In the genomic region with DNA sequence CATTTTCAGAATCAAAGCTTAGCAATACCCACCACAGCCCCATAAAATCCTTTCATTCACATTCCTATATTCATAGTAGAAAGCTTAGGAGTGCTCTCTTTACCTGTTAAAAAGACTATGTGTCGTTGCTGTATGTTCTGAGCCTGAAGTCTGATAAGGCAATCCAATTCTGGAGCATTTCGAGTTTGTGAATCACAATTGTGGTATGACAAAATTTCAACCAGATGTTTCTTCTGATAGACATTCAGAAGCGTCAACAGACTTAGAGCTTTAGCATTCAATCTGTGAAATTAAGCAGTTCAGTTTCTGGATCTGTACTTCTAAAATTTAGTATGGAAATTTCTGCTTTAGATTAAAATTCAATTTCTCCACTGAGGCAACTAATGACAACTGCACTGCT, we compare ENCODE assay signal across 17 cellular contexts. TPM values are rescaled to one million over a fixed set of nuclear protein-coding genes. Genes with fewer than 3 reads are reported as not detected.
DNase-seq lines count a peak whose midpoint lies in the region; ATAC-seq and TF ChIP-seq lines count a peak whose summit lies in the region.
"Had no signal": no experiment of that assay in that cellular context is flagged by ENCODE, and none has a peak within 500 bp of the region (broad histone marks: within the 10 kb centered on the region; RNA-seq: fewer than 3 reads in every experiment).

No MANE protein-coding gene starts in this region.

- no peak for ATAC-seq in activated CD8-positive, alpha-beta memory T cell treated with anti-CD3 and anti-CD28 coated beads, Interleukin-2, amount 10 ng/mL, durations not matched to agents 7 days and 5 days
- ATAC-seq in HG03039 (IDR thresholded peaks at IDR 0.05; ENCODE audit: unreplicated experiment) (no peak), GM18873 (IDR thresholded peaks at IDR 0.05; ENCODE audit: low FRiP score, unreplicated experiment) (no peak), HG02571 (IDR thresholded peaks at IDR 0.05; ENCODE audit: unreplicated experiment) (no peak)
- ATAC-seq: upper lobe of right lung had no signal

- H3K4me1 Mint-ChIP-seq in activated CD8-positive, alpha-beta memory T cell treated with anti-CD3 and anti-CD28 coated beads, Interleukin-2, amount 10 ng/mL, durations not matched to agents 7 days and 5 days: peaks cover 21% of the 10 kb centered on the region
- H3K4me1 Mint-ChIP-seq in nephron progenitor cell: no peaks in the 10 kb centered on the region

- H3K27me3 Mint-ChIP-seq in activated CD8-positive, alpha-beta memory T cell treated with anti-CD3 and anti-CD28 coated beads, Interleukin-2, amount 10 ng/mL, durations not matched to agents 7 days and 5 days: no peaks in the 10 kb centered on the region
- H3K27me3 Mint-ChIP-seq in nephron progenitor cell (ENCODE audit: low read depth, poor library complexity): no peaks in the 10 kb centered on the region

- peak overlapping the region; percentile 51 for H3K27ac Mint-ChIP-seq in activated CD8-positive, alpha-beta memory T cell treated with anti-CD3 and anti-CD28 coated beads, Interleukin-2, amount 10 ng/mL, durations not matched to agents 7 days and 5 days
- H3K27ac Mint-ChIP-seq in nephron progenitor cell: peak overlapping the region; percentile 13

- no peak overlapping the region for H3K4me3 Mint-ChIP-seq in activated CD8-positive, alpha-beta memory T cell treated with anti-CD3 and anti-CD28 coated beads, Interleukin-2, amount 10 ng/mL, durations not matched to agents 7 days and 5 days
- no peak overlapping the region for H3K4me3 Mint-ChIP-seq in nephron progenitor cell

- H3K36me3 Mint-ChIP-seq in activated CD8-positive, alpha-beta memory T cell treated with anti-CD3 and anti-CD28 coated beads, Interleukin-2, amount 10 ng/mL, durations not matched to agents 7 days and 5 days: peaks cover 61% of the 10 kb centered on the region
- H3K36me3 Mint-ChIP-seq in nephron progenitor cell (ENCODE audit: low read depth): peaks cover 63% of the 10 kb centered on the region

- no peak overlapping the region for H3K4me3 ChIP-seq in HFF-Myc (replicated peaks; ENCODE audit: low read depth, low read length)
- H3K4me3 ChIP-seq: ovary, skin epidermis, upper lobe of right lung had no signal

- no peak for DNase-seq in activated CD8-positive, alpha-beta memory T cell treated with anti-CD3 and anti-CD28 coated beads, Interleukin-2, amount 10 ng/mL, durations not matched to agents 7 days and 5 days
- DNase-seq in activated CD8-positive, alpha-beta memory T cell treated with anti-CD3 and anti-CD28 coated beads, Interleukin-2, amount 50 U/mL, for 48 hours: no peak
- peak; percentile 10 for DNase-seq in HFF-Myc (ENCODE audit: extremely low read depth, low read depth)
- peak; percentile 52 for DNase-seq in dedifferentiated amniotic fluid mesenchymal stem cell (ENCODE audit: extremely low spot score)
- no peak for DNase-seq in nephron progenitor cell
- DNase-seq: amniotic stem cell, kidney, midbrain, NCI-H1092 treated with DMSO at 0.1 percent for 48 hours, ovary, SHP77, T-helper 9 cell, upper lobe of right lung had no signal

- CTCF ChIA-PET in activated CD8-positive, alpha-beta memory T cell treated with anti-CD3 and anti-CD28 coated beads, Interleukin-2, amount 10 ng/mL, durations not matched to agents 7 days and 5 days (lab: Charles Lee): interaction anchor here (1.1 kb wide), 1 partner anchor 10 kb away, joined by 3 read pairs; no protein-coding TSS in a partner anchor

- no peaks in the 10 kb centered on the region for H3K9me3 Mint-ChIP-seq in activated CD8-positive, alpha-beta memory T cell treated with anti-CD3 and anti-CD28 coated beads, Interleukin-2, amount 10 ng/mL, durations not matched to agents 7 days and 5 days (ENCODE audit: low read depth)
- no peaks in the 10 kb centered on the region for H3K9me3 Mint-ChIP-seq in nephron progenitor cell

- no peak for TF ChIP-seq CTCF in HFF-Myc (IDR thresholded peaks at IDR 0.05; ENCODE audit: low read depth, low read length, missing control alignments)
- TF ChIP-seq CTCF in nephron progenitor cell (IDR thresholded peaks at IDR 0.05): no peak

RNA-seq across cellular contexts. Expression of gene TASOR, which starts 58.3 kb away (rescaled TPM):
- 10 to 100 TPM; 70.3 to 72.8 TPM for total RNA-seq in activated CD8-positive, alpha-beta memory T cell treated with anti-CD3 and anti-CD28 coated beads, Interleukin-2, amount 10 ng/mL, durations not matched to agents 7 days and 5 days

Comparison
In these comparisons a context has a peak if more than half of its experiments do, and no peak if none do; other contexts are left out.
1. DNase-seq: peak in HFF-Myc (single experiment) and dedifferentiated amniotic fluid mesenchymal stem cell (single experiment); none in activated CD8-positive, alpha-beta memory T cell treated with anti-CD3 and anti-CD28 coated beads, Interleukin-2, amount 10 ng/mL, durations not matched to agents 7 days and 5 days (single experiment), activated CD8-positive, alpha-beta memory T cell treated with anti-CD3 and anti-CD28 coated beads, Interleukin-2, amount 50 U/mL, for 48 hours (single experiment) and nephron progenitor cell (single experiment).